2 cellular contexts compared by ENCODE assay signal in the genomic region with DNA sequence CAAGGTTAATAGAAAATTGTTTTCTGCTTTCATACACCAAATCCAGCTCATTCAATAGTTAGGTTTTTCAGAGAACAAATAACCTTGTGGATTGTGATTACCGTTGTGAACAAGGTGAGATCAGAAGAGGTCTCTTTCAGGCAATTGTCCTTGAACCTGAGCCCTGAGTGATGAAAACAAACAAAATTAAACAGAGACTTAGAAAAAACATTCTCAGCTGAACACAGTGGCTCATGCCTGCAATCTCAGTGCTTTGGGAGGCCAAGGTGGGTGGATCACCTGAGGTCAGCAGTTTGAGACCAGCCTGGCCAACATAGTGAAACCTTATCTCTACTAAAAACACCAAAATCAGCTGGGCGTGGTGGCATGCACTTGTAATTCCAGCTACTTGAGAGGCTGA.
A peak's percentile ranks its signal among the peaks of the same experiment; 100 is the strongest.
TF ChIP-seq lines count a peak whose summit lies in the region.

No MANE protein-coding gene starts in this region.

TF ChIP-seq in K562, 482 proteins besides CTCF, POLR2A, EP300 and RAD21 (continued from another document):
- TF ChIP-seq, protein P1, sequence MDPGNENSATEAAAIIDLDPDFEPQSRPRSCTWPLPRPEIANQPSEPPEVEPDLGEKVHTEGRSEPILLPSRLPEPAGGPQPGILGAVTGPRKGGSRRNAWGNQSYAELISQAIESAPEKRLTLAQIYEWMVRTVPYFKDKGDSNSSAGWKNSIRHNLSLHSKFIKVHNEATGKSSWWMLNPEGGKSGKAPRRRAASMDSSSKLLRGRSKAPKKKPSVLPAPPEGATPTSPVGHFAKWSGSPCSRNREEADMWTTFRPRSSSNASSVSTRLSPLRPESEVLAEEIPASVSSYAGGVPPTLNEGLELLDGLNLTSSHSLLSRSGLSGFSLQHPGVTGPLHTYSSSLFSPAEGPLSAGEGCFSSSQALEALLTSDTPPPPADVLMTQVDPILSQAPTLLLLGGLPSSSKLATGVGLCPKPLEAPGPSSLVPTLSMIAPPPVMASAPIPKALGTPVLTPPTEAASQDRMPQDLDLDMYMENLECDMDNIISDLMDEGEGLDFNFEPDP (CRISPR knock-in tag; IDR thresholded peaks at IDR 0.05), result no peak
- TF ChIP-seq, protein P2, sequence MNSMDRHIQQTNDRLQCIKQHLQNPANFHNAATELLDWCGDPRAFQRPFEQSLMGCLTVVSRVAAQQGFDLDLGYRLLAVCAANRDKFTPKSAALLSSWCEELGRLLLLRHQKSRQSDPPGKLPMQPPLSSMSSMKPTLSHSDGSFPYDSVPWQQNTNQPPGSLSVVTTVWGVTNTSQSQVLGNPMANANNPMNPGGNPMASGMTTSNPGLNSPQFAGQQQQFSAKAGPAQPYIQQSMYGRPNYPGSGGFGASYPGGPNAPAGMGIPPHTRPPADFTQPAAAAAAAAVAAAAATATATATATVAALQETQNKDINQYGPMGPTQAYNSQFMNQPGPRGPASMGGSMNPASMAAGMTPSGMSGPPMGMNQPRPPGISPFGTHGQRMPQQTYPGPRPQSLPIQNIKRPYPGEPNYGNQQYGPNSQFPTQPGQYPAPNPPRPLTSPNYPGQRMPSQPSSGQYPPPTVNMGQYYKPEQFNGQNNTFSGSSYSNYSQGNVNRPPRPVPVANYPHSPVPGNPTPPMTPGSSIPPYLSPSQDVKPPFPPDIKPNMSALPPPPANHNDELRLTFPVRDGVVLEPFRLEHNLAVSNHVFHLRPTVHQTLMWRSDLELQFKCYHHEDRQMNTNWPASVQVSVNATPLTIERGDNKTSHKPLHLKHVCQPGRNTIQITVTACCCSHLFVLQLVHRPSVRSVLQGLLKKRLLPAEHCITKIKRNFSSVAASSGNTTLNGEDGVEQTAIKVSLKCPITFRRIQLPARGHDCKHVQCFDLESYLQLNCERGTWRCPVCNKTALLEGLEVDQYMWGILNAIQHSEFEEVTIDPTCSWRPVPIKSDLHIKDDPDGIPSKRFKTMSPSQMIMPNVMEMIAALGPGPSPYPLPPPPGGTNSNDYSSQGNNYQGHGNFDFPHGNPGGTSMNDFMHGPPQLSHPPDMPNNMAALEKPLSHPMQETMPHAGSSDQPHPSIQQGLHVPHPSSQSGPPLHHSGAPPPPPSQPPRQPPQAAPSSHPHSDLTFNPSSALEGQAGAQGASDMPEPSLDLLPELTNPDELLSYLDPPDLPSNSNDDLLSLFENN (IDR thresholded peaks at IDR 0.05; ENCODE audit: low read depth in 2 of 2, low read length in 2 of 2), result no peak
- TF ChIP-seq KDM1A (IDR thresholded peaks at IDR 0.05), result peak in 1 of 2 experiments; percentile 30; a peak in 1 of 4 replicates
- TF ChIP-seq FOXP1 (CRISPR knock-in tag; IDR thresholded peaks at IDR 0.05), result no peak
- TF ChIP-seq CBFA2T3 (IDR thresholded peaks at IDR 0.05), result peak; percentile 39
- TF ChIP-seq PHF20 (IDR thresholded peaks at IDR 0.05; ENCODE audit: partially characterized antibody), result no peak
- TF ChIP-seq STAG1 (CRISPR knock-in tag; IDR thresholded peaks at IDR 0.05; ENCODE audit: borderline replicate concordance), result no peak
- TF ChIP-seq NCOA4 (IDR thresholded peaks at IDR 0.05; ENCODE audit: partially characterized antibody), result no peak

TF ChIP-seq in HepG2, 621 proteins besides CTCF, POLR2A, EP300 and RAD21 (continued from another document and continues in another):
- TF ChIP-seq, protein P3, sequence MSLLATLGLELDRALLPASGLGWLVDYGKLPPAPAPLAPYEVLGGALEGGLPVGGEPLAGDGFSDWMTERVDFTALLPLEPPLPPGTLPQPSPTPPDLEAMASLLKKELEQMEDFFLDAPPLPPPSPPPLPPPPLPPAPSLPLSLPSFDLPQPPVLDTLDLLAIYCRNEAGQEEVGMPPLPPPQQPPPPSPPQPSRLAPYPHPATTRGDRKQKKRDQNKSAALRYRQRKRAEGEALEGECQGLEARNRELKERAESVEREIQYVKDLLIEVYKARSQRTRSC (CRISPR knock-in tag; IDR thresholded peaks at IDR 0.05; ENCODE audit: low read depth), result no peak
- no peak; the same call in 1 of the 2 replicates for TF ChIP-seq SOX13 (IDR thresholded peaks at IDR 0.05)
- TF ChIP-seq SOX13 (CRISPR knock-in tag; conservative IDR thresholded peaks at IDR 0.05 in 1 of 2, IDR thresholded peaks at IDR 0.05 in 1 of 2), result peak in 1 of 2 experiments; percentile 79; a peak in 2 of 4 replicates
- TF ChIP-seq PRMT3 (CRISPR knock-in tag; IDR thresholded peaks at IDR 0.05; ENCODE audit: borderline replicate concordance, low read depth), result no peak
- TF ChIP-seq ZNF430 (CRISPR knock-in tag; IDR thresholded peaks at IDR 0.05), result 0 out of 2 replicates have a peak, but pooled peaks have one; percentile 59
- peak; percentile 67 for TF ChIP-seq FOXK1 (CRISPR knock-in tag; IDR thresholded peaks at IDR 0.05; ENCODE audit: borderline replicate concordance, low read depth)
- TF ChIP-seq, protein P4, sequence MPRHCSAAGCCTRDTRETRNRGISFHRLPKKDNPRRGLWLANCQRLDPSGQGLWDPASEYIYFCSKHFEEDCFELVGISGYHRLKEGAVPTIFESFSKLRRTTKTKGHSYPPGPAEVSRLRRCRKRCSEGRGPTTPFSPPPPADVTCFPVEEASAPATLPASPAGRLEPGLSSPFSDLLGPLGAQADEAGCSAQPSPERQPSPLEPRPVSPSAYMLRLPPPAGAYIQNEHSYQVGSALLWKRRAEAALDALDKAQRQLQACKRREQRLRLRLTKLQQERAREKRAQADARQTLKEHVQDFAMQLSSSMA (CRISPR knock-in tag; IDR thresholded peaks at IDR 0.05), result no peak
- TF ChIP-seq SP2 (CRISPR knock-in tag; IDR thresholded peaks at IDR 0.05), result no peak
- TF ChIP-seq, protein P5, sequence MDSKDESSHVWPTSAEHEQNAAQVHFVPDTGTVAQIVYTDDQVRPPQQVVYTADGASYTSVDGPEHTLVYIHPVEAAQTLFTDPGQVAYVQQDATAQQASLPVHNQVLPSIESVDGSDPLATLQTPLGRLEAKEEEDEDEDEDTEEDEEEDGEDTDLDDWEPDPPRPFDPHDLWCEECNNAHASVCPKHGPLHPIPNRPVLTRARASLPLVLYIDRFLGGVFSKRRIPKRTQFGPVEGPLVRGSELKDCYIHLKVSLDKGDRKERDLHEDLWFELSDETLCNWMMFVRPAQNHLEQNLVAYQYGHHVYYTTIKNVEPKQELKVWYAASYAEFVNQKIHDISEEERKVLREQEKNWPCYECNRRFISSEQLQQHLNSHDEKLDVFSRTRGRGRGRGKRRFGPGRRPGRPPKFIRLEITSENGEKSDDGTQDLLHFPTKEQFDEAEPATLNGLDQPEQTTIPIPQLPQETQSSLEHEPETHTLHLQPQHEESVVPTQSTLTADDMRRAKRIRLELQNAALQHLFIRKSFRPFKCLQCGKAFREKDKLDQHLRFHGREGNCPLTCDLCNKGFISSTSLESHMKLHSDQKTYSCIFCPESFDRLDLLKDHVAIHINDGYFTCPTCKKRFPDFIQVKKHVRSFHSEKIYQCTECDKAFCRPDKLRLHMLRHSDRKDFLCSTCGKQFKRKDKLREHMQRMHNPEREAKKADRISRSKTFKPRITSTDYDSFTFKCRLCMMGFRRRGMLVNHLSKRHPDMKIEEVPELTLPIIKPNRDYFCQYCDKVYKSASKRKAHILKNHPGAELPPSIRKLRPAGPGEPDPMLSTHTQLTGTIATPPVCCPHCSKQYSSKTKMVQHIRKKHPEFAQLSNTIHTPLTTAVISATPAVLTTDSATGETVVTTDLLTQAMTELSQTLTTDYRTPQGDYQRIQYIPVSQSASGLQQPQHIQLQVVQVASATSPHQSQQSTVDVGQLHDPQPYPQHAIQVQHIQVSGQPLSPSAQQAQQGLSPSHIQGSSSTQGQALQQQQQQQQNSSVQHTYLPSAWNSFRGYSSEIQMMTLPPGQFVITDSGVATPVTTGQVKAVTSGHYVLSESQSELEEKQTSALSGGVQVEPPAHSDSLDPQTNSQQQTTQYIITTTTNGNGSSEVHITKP (CRISPR knock-in tag; IDR thresholded peaks at IDR 0.05; ENCODE audit: low read depth), result no peak
- TF ChIP-seq, protein P6, sequence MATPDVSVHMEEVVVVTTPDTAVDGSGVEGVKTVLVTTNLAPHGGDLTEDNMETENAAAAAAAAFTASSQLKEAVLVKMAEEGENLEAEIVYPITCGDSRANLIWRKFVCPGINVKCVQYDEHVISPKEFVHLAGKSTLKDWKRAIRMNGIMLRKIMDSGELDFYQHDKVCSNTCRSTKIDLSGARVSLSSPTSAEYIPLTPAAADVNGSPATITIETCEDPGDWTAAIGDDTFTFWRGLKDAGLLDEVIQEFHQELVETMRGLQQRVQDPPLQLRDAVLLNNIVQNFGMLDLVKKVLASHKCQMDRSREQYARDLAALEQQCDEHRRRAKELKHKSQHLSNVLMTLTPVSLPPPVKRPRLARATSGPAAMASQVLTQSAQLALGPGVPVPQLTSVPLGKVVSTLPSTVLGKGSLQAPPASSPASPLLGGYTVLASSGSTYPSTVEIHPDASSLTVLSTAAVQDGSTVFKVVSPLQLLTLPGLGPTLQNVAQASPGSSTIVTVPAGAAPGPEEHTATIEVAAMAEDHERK (CRISPR knock-in tag; IDR thresholded peaks at IDR 0.05; ENCODE audit: low read depth), result no peak
- TF ChIP-seq ZNF547 (CRISPR knock-in tag; IDR thresholded peaks at IDR 0.05), result no peak
- no peak for TF ChIP-seq ASH2L (IDR thresholded peaks at IDR 0.05; ENCODE audit: insufficient read length, low read depth, low read length)
- TF ChIP-seq ZNF781 (CRISPR knock-in tag; IDR thresholded peaks at IDR 0.05; ENCODE audit: borderline replicate concordance, not compliant biosample characterization), result no peak
- no peak for TF ChIP-seq NBN (conservative IDR thresholded peaks at IDR 0.05)
- TF ChIP-seq, protein P7, sequence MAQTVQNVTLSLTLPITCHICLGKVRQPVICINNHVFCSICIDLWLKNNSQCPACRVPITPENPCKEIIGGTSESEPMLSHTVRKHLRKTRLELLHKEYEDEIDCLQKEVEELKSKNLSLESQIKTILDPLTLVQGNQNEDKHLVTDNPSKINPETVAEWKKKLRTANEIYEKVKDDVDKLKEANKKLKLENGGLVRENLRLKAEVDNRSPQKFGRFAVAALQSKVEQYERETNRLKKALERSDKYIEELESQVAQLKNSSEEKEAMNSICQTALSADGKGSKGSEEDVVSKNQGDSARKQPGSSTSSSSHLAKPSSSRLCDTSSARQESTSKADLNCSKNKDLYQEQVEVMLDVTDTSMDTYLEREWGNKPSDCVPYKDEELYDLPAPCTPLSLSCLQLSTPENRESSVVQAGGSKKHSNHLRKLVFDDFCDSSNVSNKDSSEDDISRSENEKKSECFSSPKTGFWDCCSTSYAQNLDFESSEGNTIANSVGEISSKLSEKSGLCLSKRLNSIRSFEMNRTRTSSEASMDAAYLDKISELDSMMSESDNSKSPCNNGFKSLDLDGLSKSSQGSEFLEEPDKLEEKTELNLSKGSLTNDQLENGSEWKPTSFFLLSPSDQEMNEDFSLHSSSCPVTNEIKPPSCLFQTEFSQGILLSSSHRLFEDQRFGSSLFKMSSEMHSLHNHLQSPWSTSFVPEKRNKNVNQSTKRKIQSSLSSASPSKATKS (CRISPR knock-in tag; IDR thresholded peaks at IDR 0.05), result no peak
- no peak for TF ChIP-seq SRY (CRISPR knock-in tag; IDR thresholded peaks at IDR 0.05)
- TF ChIP-seq ZMYM4 (CRISPR knock-in tag; IDR thresholded peaks at IDR 0.05), result peak; percentile 62
- TF ChIP-seq NR2F6 (IDR thresholded peaks at IDR 0.05), result peak; percentile 87
- peak; percentile 84 for TF ChIP-seq NR2F6 (CRISPR knock-in tag; IDR thresholded peaks at IDR 0.05)
- TF ChIP-seq ZNF83 (CRISPR knock-in tag; IDR thresholded peaks at IDR 0.05; ENCODE audit: borderline replicate concordance), result no peak
- no peak for TF ChIP-seq RFX5 (IDR thresholded peaks at IDR 0.05; ENCODE audit: low read depth, low read length)
- TF ChIP-seq, protein P8, sequence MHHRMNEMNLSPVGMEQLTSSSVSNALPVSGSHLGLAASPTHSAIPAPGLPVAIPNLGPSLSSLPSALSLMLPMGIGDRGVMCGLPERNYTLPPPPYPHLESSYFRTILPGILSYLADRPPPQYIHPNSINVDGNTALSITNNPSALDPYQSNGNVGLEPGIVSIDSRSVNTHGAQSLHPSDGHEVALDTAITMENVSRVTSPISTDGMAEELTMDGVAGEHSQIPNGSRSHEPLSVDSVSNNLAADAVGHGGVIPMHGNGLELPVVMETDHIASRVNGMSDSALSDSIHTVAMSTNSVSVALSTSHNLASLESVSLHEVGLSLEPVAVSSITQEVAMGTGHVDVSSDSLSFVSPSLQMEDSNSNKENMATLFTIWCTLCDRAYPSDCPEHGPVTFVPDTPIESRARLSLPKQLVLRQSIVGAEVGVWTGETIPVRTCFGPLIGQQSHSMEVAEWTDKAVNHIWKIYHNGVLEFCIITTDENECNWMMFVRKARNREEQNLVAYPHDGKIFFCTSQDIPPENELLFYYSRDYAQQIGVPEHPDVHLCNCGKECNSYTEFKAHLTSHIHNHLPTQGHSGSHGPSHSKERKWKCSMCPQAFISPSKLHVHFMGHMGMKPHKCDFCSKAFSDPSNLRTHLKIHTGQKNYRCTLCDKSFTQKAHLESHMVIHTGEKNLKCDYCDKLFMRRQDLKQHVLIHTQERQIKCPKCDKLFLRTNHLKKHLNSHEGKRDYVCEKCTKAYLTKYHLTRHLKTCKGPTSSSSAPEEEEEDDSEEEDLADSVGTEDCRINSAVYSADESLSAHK (CRISPR knock-in tag; IDR thresholded peaks at IDR 0.05; ENCODE audit: borderline replicate concordance), result no peak
- no peak for TF ChIP-seq ZNF333 (CRISPR knock-in tag; IDR thresholded peaks at IDR 0.05; ENCODE audit: borderline replicate concordance)
- TF ChIP-seq NCOA1 (CRISPR knock-in tag; IDR thresholded peaks at IDR 0.05), result no peak
- TF ChIP-seq, protein P9, sequence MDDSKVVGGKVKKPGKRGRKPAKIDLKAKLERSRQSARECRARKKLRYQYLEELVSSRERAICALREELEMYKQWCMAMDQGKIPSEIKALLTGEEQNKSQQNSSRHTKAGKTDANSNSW (CRISPR knock-in tag; IDR thresholded peaks at IDR 0.05; ENCODE audit: borderline replicate concordance), result no peak
- TF ChIP-seq, protein P10, sequence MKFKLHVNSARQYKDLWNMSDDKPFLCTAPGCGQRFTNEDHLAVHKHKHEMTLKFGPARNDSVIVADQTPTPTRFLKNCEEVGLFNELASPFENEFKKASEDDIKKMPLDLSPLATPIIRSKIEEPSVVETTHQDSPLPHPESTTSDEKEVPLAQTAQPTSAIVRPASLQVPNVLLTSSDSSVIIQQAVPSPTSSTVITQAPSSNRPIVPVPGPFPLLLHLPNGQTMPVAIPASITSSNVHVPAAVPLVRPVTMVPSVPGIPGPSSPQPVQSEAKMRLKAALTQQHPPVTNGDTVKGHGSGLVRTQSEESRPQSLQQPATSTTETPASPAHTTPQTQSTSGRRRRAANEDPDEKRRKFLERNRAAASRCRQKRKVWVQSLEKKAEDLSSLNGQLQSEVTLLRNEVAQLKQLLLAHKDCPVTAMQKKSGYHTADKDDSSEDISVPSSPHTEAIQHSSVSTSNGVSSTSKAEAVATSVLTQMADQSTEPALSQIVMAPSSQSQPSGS (CRISPR knock-in tag; IDR thresholded peaks at IDR 0.05), result no peak
- no peak for TF ChIP-seq ZNF550 (CRISPR knock-in tag; IDR thresholded peaks at IDR 0.05; ENCODE audit: borderline replicate concordance)
- TF ChIP-seq, protein P11, sequence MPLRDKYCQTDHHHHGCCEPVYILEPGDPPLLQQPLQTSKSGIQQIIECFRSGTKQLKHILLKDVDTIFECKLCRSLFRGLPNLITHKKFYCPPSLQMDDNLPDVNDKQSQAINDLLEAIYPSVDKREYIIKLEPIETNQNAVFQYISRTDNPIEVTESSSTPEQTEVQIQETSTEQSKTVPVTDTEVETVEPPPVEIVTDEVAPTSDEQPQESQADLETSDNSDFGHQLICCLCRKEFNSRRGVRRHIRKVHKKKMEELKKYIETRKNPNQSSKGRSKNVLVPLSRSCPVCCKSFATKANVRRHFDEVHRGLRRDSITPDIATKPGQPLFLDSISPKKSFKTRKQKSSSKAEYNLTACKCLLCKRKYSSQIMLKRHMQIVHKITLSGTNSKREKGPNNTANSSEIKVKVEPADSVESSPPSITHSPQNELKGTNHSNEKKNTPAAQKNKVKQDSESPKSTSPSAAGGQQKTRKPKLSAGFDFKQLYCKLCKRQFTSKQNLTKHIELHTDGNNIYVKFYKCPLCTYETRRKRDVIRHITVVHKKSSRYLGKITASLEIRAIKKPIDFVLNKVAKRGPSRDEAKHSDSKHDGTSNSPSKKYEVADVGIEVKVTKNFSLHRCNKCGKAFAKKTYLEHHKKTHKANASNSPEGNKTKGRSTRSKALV (CRISPR knock-in tag; IDR thresholded peaks at IDR 0.05), result no peak
